20 cellular contexts compared by ENCODE assay signal in genomic region chr4:153585021-153585420, GRCh38.
DNase-seq lines count a peak whose midpoint lies in the region; ATAC-seq and TF ChIP-seq lines count a peak whose summit lies in the region.
"Had no signal": no experiment of that assay in that cellular context is flagged by ENCODE, and none has a peak within 500 bp of the region (broad histone marks: within the 10 kb centered on the region; RNA-seq: fewer than 3 reads in every experiment).

No MANE protein-coding gene starts in this region.

- H3K27ac Mint-ChIP-seq in CD8-positive, alpha-beta T cell: peak overlapping the region; percentile 67
- H3K27ac Mint-ChIP-seq in T-cell (peak overlapping the region; percentile 59 to 73), immature natural killer cell (peak overlapping the region in 4 of 6 donors; percentile 23 to 74 (median 44))

- H3K4me3 Mint-ChIP-seq in CD8-positive, alpha-beta T cell: no peak overlapping the region
- H3K4me3 Mint-ChIP-seq in T-cell (no peak overlapping the region), immature natural killer cell (no peak overlapping the region)

- CTCF ChIA-PET in CD8-positive, alpha-beta T cell (lab: Charles Lee): interaction anchor here (1.1 to 2.5 kb wide), 3 partner anchors 50 to 165 kb away, joined by 3 to 11 read pairs (median 4); no protein-coding TSS in a partner anchor
- CTCF ChIA-PET in T-cell (lab: Charles Lee): interaction anchor here (0.7 to 1.8 kb wide), 3 partner anchors 9 to 50 kb away, joined by 3 to 5 read pairs (median 3); no protein-coding TSS in a partner anchor

- H3K4me1 ChIP-seq in CD8-positive, alpha-beta T cell (ENCODE audit: insufficient read depth, low read length): no peaks in the 10 kb centered on the region
- H3K4me1 ChIP-seq: adrenal gland, lower lobe of right lung had no signal

- peaks cover 84% of the 10 kb centered on the region for H3K36me3 Mint-ChIP-seq in CD8-positive, alpha-beta T cell
- H3K36me3 Mint-ChIP-seq in T-cell (peaks cover 49% of the 10 kb centered on the region), immature natural killer cell (peaks cover 6 to 51% (median 29%) of the 10 kb centered on the region in 3 donors)

- no peak for TF ChIP-seq CTCF in CD8-positive, alpha-beta T cell (IDR thresholded peaks at IDR 0.05)

- no peaks in the 10 kb centered on the region for H3K9me3 ChIP-seq in CD8-positive, alpha-beta T cell (ENCODE audit: low read length)
- H3K9me3 ChIP-seq: adrenal gland, lower lobe of right lung, SJCRH30 had no signal

- intact Hi-C loops in CD8-positive, alpha-beta T cell (cut with DNase I, micrococcal nuclease): no loop called here

- no peak overlapping the region for H3K4me3 ChIP-seq in CD8-positive, alpha-beta T cell (ENCODE audit: low read depth, low read length)
- H3K4me3 ChIP-seq: adrenal gland, cardiac muscle cell, lower lobe of right lung, SJCRH30 had no signal

- H3K27me3 Mint-ChIP-seq in CD8-positive, alpha-beta T cell (ENCODE audit: low read depth): no peaks in the 10 kb centered on the region
- H3K27me3 Mint-ChIP-seq in T-cell: no peaks in the 10 kb centered on the region
- H3K27me3 Mint-ChIP-seq in immature natural killer cell (ENCODE audit: low read depth in 3 of 3): peaks cover 0 to 3% (median 0%) of the 10 kb centered on the region in 3 donors

- peaks cover 42% of the 10 kb centered on the region for H3K36me3 ChIP-seq in CD8-positive, alpha-beta T cell (ENCODE audit: insufficient read depth, low read length)
- H3K36me3 ChIP-seq: cardiac muscle cell had no signal

- POLR2A ChIA-PET in CD8-positive, alpha-beta T cell (lab: Charles Lee): interaction anchor here (0.8 to 1.3 kb wide), 2 partner anchors 119 to 479 kb away, joined by 3 to 4 read pairs; partner anchors contain the start of gene TMEM131L
- POLR2A ChIA-PET in T-cell (lab: Charles Lee): interaction anchor here in 1 of 2 donors (0.7 kb wide), 1 partner anchor 38 kb away, joined by 3 read pairs; no protein-coding TSS in a partner anchor

- peaks cover 19% of the 10 kb centered on the region for H3K4me1 Mint-ChIP-seq in CD8-positive, alpha-beta T cell (ENCODE audit: low read depth)
- peaks cover 18 to 34% (median 27%) of the 10 kb centered on the region in 3 donors for H3K4me1 Mint-ChIP-seq in T-cell
- peaks cover 6 to 32% of the 10 kb centered on the region in 2 donors for H3K4me1 Mint-ChIP-seq in immature natural killer cell

- no peaks in the 10 kb centered on the region for H3K27me3 ChIP-seq in CD8-positive, alpha-beta T cell (ENCODE audit: insufficient read depth, low read length)
- H3K27me3 ChIP-seq: adrenal gland, cardiac muscle cell, SJCRH30 had no signal

- DNase-seq in AG20443 (ENCODE audit: low spot score) (peak; percentile 75), T-cell (no peak), immature natural killer cell (no peak), iPS-NIHi7 (ENCODE audit: extremely low spot score) (no peak)
- DNase-seq in CD8-positive, alpha-beta T cell: no peak
- DNase-seq in effector CD4-positive, alpha-beta T cell: no peak
- DNase-seq: adrenal gland; GF-D8; head of caudate nucleus; lower lobe of right lung; NCI-H146; NCI-H2171 treated with DMSO at 0.1 percent for 48 hours; NCI-H69; SJCRH30; stimulated activated CD4-positive, alpha-beta T cell treated with anti-CD3 and anti-CD28 coated beads, Interleukin-2, amount 100 ng/mL, for 48 hours; T-helper 9 cell had no signal

- ATAC-seq in CD8-positive, alpha-beta T cell: no peak
- no peak for ATAC-seq in T-cell (replicated peaks in 1 of 4)
- no peak for ATAC-seq in GM21360 (IDR thresholded peaks at IDR 0.05; ENCODE audit: unreplicated experiment)
- no peak for ATAC-seq in GM18519 (IDR thresholded peaks at IDR 0.05; ENCODE audit: low FRiP score, unreplicated experiment)
- ATAC-seq: esophagus mucosa, lower lobe of right lung had no signal

- H3K9me3 Mint-ChIP-seq in CD8-positive, alpha-beta T cell: no peaks in the 10 kb centered on the region
- H3K9me3 Mint-ChIP-seq in T-cell: no peaks in the 10 kb centered on the region
- no peaks in the 10 kb centered on the region for H3K9me3 Mint-ChIP-seq in immature natural killer cell

- no peak overlapping the region for H3K27ac ChIP-seq in CD8-positive, alpha-beta T cell (ENCODE audit: low read depth, low read length)
- H3K27ac ChIP-seq: adrenal gland, cardiac muscle cell, lower lobe of right lung, SJCRH30 had no signal
